12 cellular contexts compared by ENCODE assay signal in genomic region chr4:150950657-150951056, GRCh38.
DNase-seq lines count a peak whose midpoint lies in the region; ATAC-seq, FAIRE-seq and TF ChIP-seq lines count a peak whose summit lies in the region.
"Had no signal": no experiment of that assay in that cellular context is flagged by ENCODE, and none has a peak within 500 bp of the region (broad histone marks: within the 10 kb centered on the region; RNA-seq: fewer than 3 reads in every experiment).

No MANE protein-coding gene starts in this region.

- H4K20me1 ChIP-seq in Karpas-422 (ENCODE audit: insufficient read depth, low read depth, low read length) (no peaks in the 10 kb centered on the region), HepG2 (ENCODE audit: insufficient read depth, low read length) (no peaks in the 10 kb centered on the region)

- intact Hi-C loops in HepG2 (cut with micrococcal nuclease; ENCODE audit: unreplicated experiment): no loop called here

- H2AFZ ChIP-seq in Karpas-422 (ENCODE audit: low read length) (no peak overlapping the region), HepG2 (ENCODE audit: low read length) (no peak overlapping the region)

- DNase-seq in Karpas-422 (peak; percentile 67), HepG2 (ENCODE audit: low spot score) (peak; percentile 21), NCI-H345 (lab: John Stamatoyannopoulos, UW) (no peak), AG08396 (ENCODE audit: low spot score) (no peak), T1000 (lab: John Stamatoyannopoulos, UW) (no peak)
- no peak for DNase-seq in stimulated activated naive CD4-positive, alpha-beta T cell (lab: John Stamatoyannopoulos, UW)
- DNase-seq: activated naive CD4-positive, alpha-beta T cell treated with anti-CD3 and anti-CD28 coated beads for 36 hours; stimulated activated CD4-positive, alpha-beta T cell treated with anti-CD3 and anti-CD28 coated beads, Interleukin-12 subunit alpha, Interleukin-12 subunit beta, amount 100 ng/mL, for 4 hours; tibial artery had no signal

- POLR2A ChIA-PET in HepG2 (lab: Yijun Ruan, JAX): no interaction called here

- no peak for TF ChIP-seq POLR2A in HepG2 (IDR thresholded peaks at IDR 0.05; ENCODE audit: insufficient read depth in 1 of 2, low read depth in 2 of 2, low read length in 2 of 2)

- in situ Hi-C loops in HepG2 (cut with HindIII; ENCODE audit: extremely low pct_ligation_motif_present, low pct_unique_long_range_greater_than_20kb): no loop called here

- H3K27ac ChIP-seq in Karpas-422 (ENCODE audit: low read length) (peak overlapping the region; percentile 20; the same call in 1 of the 2 replicates), HepG2 (ENCODE audit: extremely low read length, insufficient read depth, low read length) (no peak overlapping the region)
- H3K27ac ChIP-seq: tibial artery had no signal

- peaks cover 82% of the 10 kb centered on the region for H3K79me2 ChIP-seq in Karpas-422 (ENCODE audit: low read length)
- H3K79me2 ChIP-seq in HepG2 (ENCODE audit: insufficient read depth, low read length): peaks cover 19% of the 10 kb centered on the region

- H3K36me3 ChIP-seq in Karpas-422 (ENCODE audit: insufficient read depth, low read length) (0 out of 2 replicates have a peak, but pooled peaks cover 4% of the 10 kb centered on the region), HepG2 (replicated peaks in 1 of 2; ENCODE audit: control insufficient read depth in 1 of 2, insufficient read depth in 2 of 2, low read length in 2 of 2) (no peaks in the 10 kb centered on the region)
- H3K36me3 ChIP-seq: tibial artery had no signal

- BruUV-seq in HepG2 (replicated peaks; lab: Mats Ljungman, UMichigan): no TSS peak

- H3K27me3 ChIP-seq in Karpas-422 (ENCODE audit: low read length): no peaks in the 10 kb centered on the region
- H3K27me3 ChIP-seq in HepG2 (ENCODE audit: control insufficient read depth in 1 of 2, insufficient read depth in 2 of 2, low read length in 2 of 2): no peaks in the 10 kb centered on the region; a peak in 1 of 5 replicates
- H3K27me3 ChIP-seq: tibial artery had no signal

- H3K9ac ChIP-seq in Karpas-422 (ENCODE audit: low read length) (no peak overlapping the region), HepG2 (ENCODE audit: insufficient read depth, low read depth, low read length) (no peak overlapping the region)

- no peak for TF ChIP-seq RAD21 in HepG2 (CRISPR knock-in tag; IDR thresholded peaks at IDR 0.05)

- no peaks in the 10 kb centered on the region for H3K9me2 ChIP-seq in Karpas-422 (replicated peaks; ENCODE audit: insufficient read depth, low read length)

- CTCF ChIA-PET in HepG2 (lab: Yijun Ruan, JAX; ENCODE audit: low intra/inter-chr PET ratio, low total read pairs): no interaction called here

- TF ChIP-seq CTCF in HepG2 (CRISPR knock-in tag; IDR thresholded peaks at IDR 0.05): no peak

- H3K4me2 ChIP-seq in Karpas-422 (ENCODE audit: low read depth, low read length, poor library complexity, severe bottlenecking) (peak overlapping the region; percentile 35), HepG2 (ENCODE audit: low read depth, low read length) (no peak overlapping the region)

- peaks cover 3% of the 10 kb centered on the region; the same call in 1 of the 2 replicates for H3K9me3 ChIP-seq in Karpas-422 (ENCODE audit: low read length)
- H3K9me3 ChIP-seq in HepG2 (ENCODE audit: low read length): no peaks in the 10 kb centered on the region
- H3K9me3 ChIP-seq: tibial artery had no signal

- peak; percentile 84 for ATAC-seq in GM18861 (IDR thresholded peaks at IDR 0.05; ENCODE audit: unreplicated experiment)
- peak; percentile 67 for ATAC-seq in HG02588 (IDR thresholded peaks at IDR 0.05; ENCODE audit: unreplicated experiment)
- no peak for ATAC-seq in HepG2

- FAIRE-seq in HepG2 (lab: Jason Lieb, UNC): no peak

- TF ChIP-seq EP300 in HepG2 (IDR thresholded peaks at IDR 0.05; ENCODE audit: low read depth in 2 of 2, low read length in 2 of 2) (no peak), HepG2 (CRISPR knock-in tag; IDR thresholded peaks at IDR 0.05; ENCODE audit: borderline replicate concordance) (no peak)

- H3K4me1 ChIP-seq in Karpas-422 (ENCODE audit: low read length): peaks cover 44% of the 10 kb centered on the region
- H3K4me1 ChIP-seq in HepG2 (ENCODE audit: insufficient read depth, low read length): peaks cover 19% of the 10 kb centered on the region

- H3K4me3 ChIP-seq in Karpas-422 (ENCODE audit: low read length): no peak overlapping the region
- H3K4me3 ChIP-seq in HepG2 (replicated peaks in 1 of 3; ENCODE audit: insufficient read depth in 1 of 3, low read depth in 2 of 3, low read length in 3 of 3): no peak overlapping the region
- H3K4me3 ChIP-seq: lung, tibial artery had no signal

TF ChIP-seq in HepG2, 621 proteins besides CTCF, POLR2A, EP300 and RAD21:
- TF ChIP-seq DNMT3B (CRISPR knock-in tag; conservative IDR thresholded peaks at IDR 0.05): no peak
- TF ChIP-seq ZNF317 (CRISPR knock-in tag; IDR thresholded peaks at IDR 0.05): peak; percentile 46; the same call in 1 of the 2 replicates
- peak; percentile 19; the same call in 1 of the 2 replicates for TF ChIP-seq SRF (IDR thresholded peaks at IDR 0.05; ENCODE audit: low read depth, low read length)
- TF ChIP-seq PATZ1 (CRISPR knock-in tag; IDR thresholded peaks at IDR 0.05): no peak
- peak; percentile 60 for TF ChIP-seq RARA (CRISPR knock-in tag; IDR thresholded peaks at IDR 0.05)
TF ChIP-seq in HepG2: peak in this region for 3.

Comparison
In these comparisons a context has a peak if more than half of its experiments do, and no peak if none do; other contexts are left out.
1. DNase-seq: peak in Karpas-422 (single experiment) and HepG2 (single experiment); none in NCI-H345 (single experiment), AG08396 (single experiment), stimulated activated naive CD4-positive, alpha-beta T cell (0 of 6) and T1000 (single experiment).